ENCODE assay signal across 8 cellular contexts in genomic region chr6:136582702-136583471, GRCh38. TPM values are rescaled to one million over a fixed set of nuclear protein-coding genes. Genes with fewer than 3 reads are reported as not detected.
DNase-seq lines count a peak whose midpoint lies in the region; FAIRE-seq and TF ChIP-seq lines count a peak whose summit lies in the region.

No MANE protein-coding gene starts in this region.

- H3K27ac ChIP-seq in C4-2B, result no peak overlapping the region

- FAIRE-seq in TTC549 (lab: Jason Lieb, UNC) (peak; percentile 83), frontal cortex (lab: Jason Lieb, UNC) (peak; percentile 82)

- TF ChIP-seq CTCF in C4-2B (conservative IDR thresholded peaks at IDR 0.05), result peak; percentile 80

- peak; percentile 49 for DNase-seq in HPDE6-E6E7 (ENCODE audit: extremely low spot score)
- peak in 1 of 2 donors; percentile 30 for DNase-seq in frontal cortex (ENCODE audit: low spot score in 2 of 2)
- DNase-seq in renal cortical epithelial cell (ENCODE audit: low read depth), result peak; percentile 83
- no peak for DNase-seq in nucleus accumbens (lab: John Stamatoyannopoulos, UW)
- no peak for DNase-seq in Ammon's horn (ENCODE audit: low spot score)
- no peak for DNase-seq in T1000 (lab: John Stamatoyannopoulos, UW)

RNA-seq across cellular contexts. Expression of gene MAP7, which starts 32.7 kb away (rescaled TPM):
- 5.7 TPM for total RNA-seq in frontal cortex
- 21.5 and 28.5 TPM in 2 replicates for total RNA-seq in renal cortical epithelial cell

Comparison
In these comparisons a context has a peak if more than half of its experiments do, and no peak if none do; other contexts are left out.
1. DNase-seq: peak in HPDE6-E6E7 (single experiment) and renal cortical epithelial cell (single experiment); none in nucleus accumbens (0 of 56), Ammon's horn (single experiment) and T1000 (single experiment).